Comparison of ENCODE assay signal across 22 cellular contexts in genomic region chr9:15253786-15254185, GRCh38.
"Had no signal": no experiment of that assay in that cellular context is flagged by ENCODE, and none has a peak within 500 bp of the region (broad histone marks: within the 10 kb centered on the region; RNA-seq: fewer than 3 reads in every experiment).

No MANE protein-coding gene starts in this region.

- DNase-seq: cerebellar nuclear complex; effector CD4-positive, alpha-beta T cell; heart left ventricle; immature natural killer cell; left ventricle myocardium inferior; lower lobe of right lung; midbrain; naive B cell; psoas muscle; retina; stimulated activated CD4-positive, alpha-beta T cell treated with anti-CD3 and anti-CD28 coated beads, Interleukin-12 subunit alpha, Interleukin-12 subunit beta, amount 100 ng/mL, for 4 hours; stimulated activated naive CD4-positive, alpha-beta T cell treated with Interleukin-2 at 50 U/mL for 16 hours; thyroid gland; upper lobe of left lung; uterus had no signal

- H3K27ac ChIP-seq: coronary artery, heart left ventricle, left ventricle myocardium inferior, lower lobe of right lung, psoas muscle, suprapubic skin, thyroid gland, upper lobe of left lung, uterus had no signal

- H3K27me3 Mint-ChIP-seq: naive B cell had no signal

- H3K36me3 ChIP-seq: heart left ventricle, left ventricle myocardium inferior, lower lobe of right lung, suprapubic skin, thyroid gland, upper lobe of left lung, uterus had no signal

- H3K36me3 Mint-ChIP-seq: memory B cell had no signal

- H3K27me3 ChIP-seq: heart left ventricle, suprapubic skin, thyroid gland, upper lobe of left lung, uterus had no signal

- H3K9me3 Mint-ChIP-seq: immature natural killer cell, memory B cell, naive B cell, nephron had no signal

- H3K4me1 Mint-ChIP-seq: memory B cell had no signal

- ATAC-seq: esophagus mucosa, heart left ventricle, lower lobe of right lung, psoas muscle, sciatic nerve had no signal

- H3K9me3 ChIP-seq: heart left ventricle, left ventricle myocardium inferior, lower lobe of right lung, psoas muscle, suprapubic skin, thyroid gland, upper lobe of left lung, uterus had no signal

- FAIRE-seq: frontal cortex had no signal

- H3K4me3 Mint-ChIP-seq: immature natural killer cell, memory B cell, naive B cell, nephron had no signal

- H3K4me1 ChIP-seq: psoas muscle, suprapubic skin, uterus had no signal

- H3K4me3 ChIP-seq: coronary artery, heart left ventricle, left ventricle myocardium inferior, lower lobe of right lung, psoas muscle, suprapubic skin, thyroid gland, upper lobe of left lung, uterus had no signal

- H3K27ac Mint-ChIP-seq: memory B cell, naive B cell, nephron had no signal
